ENCODE assay signal across 8 cellular contexts in genomic region chr22:49979587-49980264, GRCh38. TPM values are rescaled to one million over a fixed set of nuclear protein-coding genes. Genes with fewer than 3 reads are reported as not detected.
A peak's percentile ranks its signal among the peaks of the same experiment; 100 is the strongest.
DNase-seq lines count a peak whose midpoint lies in the region; ATAC-seq and TF ChIP-seq lines count a peak whose summit lies in the region.

No MANE protein-coding gene starts in this region.

- H3K27ac ChIP-seq in AG04450 (ENCODE audit: low read depth, low read length): no peak overlapping the region
- H3K27ac ChIP-seq in RWPE2 (ENCODE audit: poor library complexity, severe bottlenecking): no peak overlapping the region
- no peak overlapping the region for H3K27ac ChIP-seq in parathyroid adenoma

- TF ChIP-seq CTCF in AG04450 (IDR thresholded peaks at IDR 0.05; ENCODE audit: low read depth, low read length): peak; percentile 53
- TF ChIP-seq CTCF in GM12875 (IDR thresholded peaks at IDR 0.05; ENCODE audit: borderline replicate concordance, insufficient read depth, low read depth, low read length): peak; percentile 64; the same call in 1 of the 2 replicates
- peak; percentile 61 for TF ChIP-seq CTCF in RWPE2 (IDR thresholded peaks at IDR 0.05; ENCODE audit: poor library complexity, severe bottlenecking)
- peak; percentile 17 for TF ChIP-seq CTCF in parathyroid adenoma (IDR thresholded peaks at IDR 0.05)

- H3K36me3 ChIP-seq in RWPE2 (ENCODE audit: low read depth) (no peaks in the 10 kb centered on the region), parathyroid adenoma (ENCODE audit: control insufficient read depth, insufficient read depth, low read length) (no peaks in the 10 kb centered on the region)

- no peak overlapping the region for H3K9ac ChIP-seq in parathyroid adenoma

- H3K4me2 ChIP-seq in parathyroid adenoma (ENCODE audit: low read length): no peak overlapping the region

- H3K4me3 ChIP-seq in AG04450 (ENCODE audit: low read depth, low read length) (no peak overlapping the region), GM12875 (ENCODE audit: low read depth, low read length) (no peak overlapping the region), RWPE2 (ENCODE audit: severe bottlenecking) (no peak overlapping the region), parathyroid adenoma (ENCODE audit: low read depth, low read length) (no peak overlapping the region)

- no peak overlapping the region for H2AFZ ChIP-seq in parathyroid adenoma

- POLR2A ChIA-PET in AG04450 (lab: Yijun Ruan, JAX): no interaction called here

- H3K9me3 ChIP-seq in AG04450 (ENCODE audit: control insufficient read depth, insufficient read depth, low read length) (peaks cover 13% of the 10 kb centered on the region), RWPE2 (ENCODE audit: severe bottlenecking) (no peaks in the 10 kb centered on the region), parathyroid adenoma (ENCODE audit: control insufficient read depth, low read length) (no peaks in the 10 kb centered on the region)

- CTCF ChIA-PET in AG04450 (lab: Charles Lee): interaction anchor here (0.7 kb wide), 1 partner anchor 15 kb away, joined by 3 read pairs; no protein-coding TSS in a partner anchor

- DNase-seq in AG04450 (ENCODE audit: low read depth, low spot score): no peak
- no peak for DNase-seq in RWPE2 (ENCODE audit: low spot score)
- peak; percentile 49 for DNase-seq in ecto neural progenitor cell (ENCODE audit: low spot score)
- no peak for DNase-seq in GOT3 (lab: John Stamatoyannopoulos, UW)
- no peak for DNase-seq in T1000 (lab: John Stamatoyannopoulos, UW)

- ATAC-seq in RWPE2 (ENCODE audit: low read depth) (no peak; the same call in 2 of the 3 replicates), GM18520 (IDR thresholded peaks at IDR 0.05; ENCODE audit: unreplicated experiment) (no peak)

- H3K79me2 ChIP-seq in parathyroid adenoma: no peaks in the 10 kb centered on the region

- peaks cover 14% of the 10 kb centered on the region for H3K27me3 ChIP-seq in AG04450 (ENCODE audit: control insufficient read depth, insufficient read depth, low read length)
- peaks cover 23% of the 10 kb centered on the region for H3K27me3 ChIP-seq in RWPE2 (ENCODE audit: insufficient read depth, poor library complexity, severe bottlenecking)
- H3K27me3 ChIP-seq in parathyroid adenoma (ENCODE audit: control insufficient read depth, insufficient read depth, low read length): no peaks in the 10 kb centered on the region

- peaks cover 7% of the 10 kb centered on the region for H3K4me1 ChIP-seq in RWPE2 (ENCODE audit: insufficient read depth, poor library complexity, severe bottlenecking)
- H3K4me1 ChIP-seq in parathyroid adenoma: no peaks in the 10 kb centered on the region

RNA-seq across cellular contexts. Expression of gene PIM3, which starts 19.2 kb away (rescaled TPM):
- polyA plus RNA-seq in AG04450 (2011; rRNA removed): 6.1 and 8.2 TPM in 2 replicates
- polyA minus RNA-seq in AG04450 (2011; rRNA and poly(A)+ RNA removed): 3.2 and 4.1 TPM in 2 replicates

RNA-seq across cellular contexts. Expression of gene IL17REL, which starts 32.8 kb away (rescaled TPM):
- polyA plus RNA-seq in AG04450 (2011; rRNA removed): not detected in 2 replicates
- not detected in 2 replicates for polyA minus RNA-seq in AG04450 (2011; rRNA and poly(A)+ RNA removed)
